28 cellular contexts compared by ENCODE assay signal in genomic region chr10:30708234-30708633, GRCh38.
"Had no signal": no experiment of that assay in that cellular context is flagged by ENCODE, and none has a peak within 500 bp of the region (broad histone marks: within the 10 kb centered on the region; RNA-seq: fewer than 3 reads in every experiment).

No MANE protein-coding gene starts in this region.

- H3K4me1 ChIP-seq: lower lobe of right lung, pancreas, prostate gland, sigmoid colon, transverse colon, upper lobe of left lung, vagina had no signal

- H3K27ac ChIP-seq: left lung, lower lobe of right lung, pancreas, prostate gland, sigmoid colon, spleen, transverse colon, upper lobe of left lung, vagina had no signal

- H3K27ac Mint-ChIP-seq: nephron; stimulated activated memory B cell treated with anti-CD40 and anti-IgM and Interleukin-4, amounts not matched to agents 10 μg/mL and 1 μg/mL and 100 μg/mL, for 72 hours; stimulated activated naive CD8-positive, alpha-beta T cell treated with anti-CD3 and anti-CD28 coated beads, Interleukin-15, amount 100 ng/mL, for 72 hours had no signal

- H3K27me3 Mint-ChIP-seq: stimulated activated naive CD8-positive, alpha-beta T cell treated with anti-CD3 and anti-CD28 coated beads, Interleukin-15, amount 100 ng/mL, for 72 hours had no signal

- H3K4me3 Mint-ChIP-seq: naive thymus-derived CD8-positive, alpha-beta T cell; nephron; neural crest cell; stimulated activated memory B cell treated with anti-CD40 and anti-IgM and Interleukin-4, amounts not matched to agents 10 μg/mL and 1 μg/mL and 100 μg/mL, for 72 hours; stimulated activated naive CD8-positive, alpha-beta T cell treated with anti-CD3 and anti-CD28 coated beads, Interleukin-15, amount 100 ng/mL, for 72 hours had no signal

- H3K4me3 ChIP-seq: left lung, lower lobe of right lung, pancreas, prostate gland, sigmoid colon, spleen, transverse colon, upper lobe of left lung, vagina had no signal

- DNase-seq: hippocampal formation; left colon; left lung; lower lobe of right lung; mammary epithelial cell; mesenchymal stem cell; naive thymus-derived CD8-positive, alpha-beta T cell; nucleus accumbens; pancreas; posterior cingulate gyrus; retina; right cardiac atrium; sigmoid colon; small intestine; spleen; stimulated activated CD4-positive, alpha-beta T cell treated with anti-CD3 and anti-CD28 coated beads, Interleukin-2, amount 100 ng/mL, for 48 hours; stimulated activated CD4-positive, alpha-beta T cell treated with anti-CD3 and anti-CD28 coated beads, Interleukin-4, amount 100 ng/mL, for 4 hours; stimulated activated naive CD4-positive, alpha-beta T cell treated with Interleukin-2 at 50 U/mL for 16 hours; stimulated activated naive CD8-positive, alpha-beta T cell treated with anti-CD3 and anti-CD28 coated beads, Interleukin-15, amount 100 ng/mL, for 72 hours; substantia nigra; transverse colon; upper lobe of left lung had no signal

- H3K9me3 ChIP-seq: lower lobe of right lung, pancreas, prostate gland, sigmoid colon, transverse colon, vagina had no signal

- ATAC-seq: left colon; left lung; lower lobe of right lung; naive thymus-derived CD8-positive, alpha-beta T cell; pancreas; right cardiac atrium; stimulated activated memory B cell treated with anti-CD40 and anti-IgM and Interleukin-4, amounts not matched to agents 10 μg/mL and 1 μg/mL and 100 μg/mL, for 72 hours; stimulated activated naive CD8-positive, alpha-beta T cell treated with anti-CD3 and anti-CD28 coated beads, Interleukin-15, amount 100 ng/mL, for 72 hours had no signal

- H3K27me3 ChIP-seq: left lung, pancreas, sigmoid colon, spleen, transverse colon, upper lobe of left lung, vagina had no signal

- FAIRE-seq: keratinocyte, pancreas, small intestine had no signal

- H3K36me3 ChIP-seq: left lung, lower lobe of right lung, pancreas, prostate gland, sigmoid colon, spleen, transverse colon, upper lobe of left lung, vagina had no signal
